ENCODE assay signal across 8 cellular contexts in genomic region chr22:21000215-21000986, GRCh38. TPM values are rescaled to one million over a fixed set of nuclear protein-coding genes. Genes with fewer than 3 reads are reported as not detected.
DNase-seq lines count a peak whose midpoint lies in the region; ATAC-seq and TF ChIP-seq lines count a peak whose summit lies in the region.

No MANE protein-coding gene starts in this region.

- H3K9me2 ChIP-seq in DOHH2 (replicated peaks; ENCODE audit: control insufficient read depth, low read length): no peaks in the 10 kb centered on the region
- no peaks in the 10 kb centered on the region for H3K9me2 ChIP-seq in OCI-LY1 (ENCODE audit: low read depth, low read length)

- TF ChIP-seq CTCF in DOHH2 (IDR thresholded peaks at IDR 0.05; ENCODE audit: low read depth, low read length, poor library complexity, severe bottlenecking) (no peak), OCI-LY1 (IDR thresholded peaks at IDR 0.05; ENCODE audit: low read length) (peak; percentile 16; the same call in 1 of the 2 replicates), osteoblast (IDR thresholded peaks at IDR 0.05; ENCODE audit: extremely low read depth, low read depth, low read length) (peak; percentile 12)

- H3K9me3 ChIP-seq in DOHH2 (ENCODE audit: control insufficient read depth, insufficient read depth, low read length) (no peaks in the 10 kb centered on the region), OCI-LY1 (ENCODE audit: low read length) (no peaks in the 10 kb centered on the region), duodenal mucosa (ENCODE audit: control insufficient read depth in 1 of 2, low read length in 2 of 2) (no peaks in the 10 kb centered on the region), osteoblast (ENCODE audit: low read depth, low read length) (no peaks in the 10 kb centered on the region)

- H3K27ac ChIP-seq in DOHH2 (ENCODE audit: low read depth, low read length) (peak overlapping the region; percentile 94), OCI-LY1 (ENCODE audit: low read depth, low read length, poor library complexity, severe bottlenecking) (peak overlapping the region; percentile 95), duodenal mucosa (ENCODE audit: low read depth, low read length) (no peak overlapping the region), osteoblast (ENCODE audit: low read depth, low read length) (peak overlapping the region; percentile 98)

- H3F3A ChIP-seq in DOHH2 (ENCODE audit: control insufficient read depth, insufficient read depth) (peaks cover 9% of the 10 kb centered on the region), OCI-LY1 (ENCODE audit: insufficient read depth, low read length) (no peaks in the 10 kb centered on the region)

- H3K4me3 ChIP-seq in DOHH2 (ENCODE audit: low read length) (peak overlapping the region; percentile 92), OCI-LY1 (ENCODE audit: low read depth, low read length, poor library complexity, severe bottlenecking) (peak overlapping the region; percentile 85), duodenal mucosa (ENCODE audit: low read depth in 1 of 2, low read length in 2 of 2) (peak overlapping the region; percentile 89 to 93), osteoblast (ENCODE audit: insufficient read depth, low read length) (peak overlapping the region; percentile 82)

- H3K79me2 ChIP-seq in DOHH2 (ENCODE audit: control insufficient read depth, low read length): peaks cover 35% of the 10 kb centered on the region
- H3K79me2 ChIP-seq in OCI-LY1 (ENCODE audit: insufficient read depth, low read length): peaks cover 7% of the 10 kb centered on the region; the same call in 1 of the 2 replicates
- H3K79me2 ChIP-seq in osteoblast (ENCODE audit: insufficient read depth, low read length): peaks cover 31% of the 10 kb centered on the region

- peak overlapping the region; percentile 91 for H3K4me2 ChIP-seq in DOHH2 (ENCODE audit: low read length)
- peak overlapping the region; percentile 98 for H3K4me2 ChIP-seq in OCI-LY1 (ENCODE audit: low read length)
- peak overlapping the region; percentile 98 for H3K4me2 ChIP-seq in osteoblast (ENCODE audit: insufficient read depth, low read length)

- DNase-seq in osteoblast (ENCODE audit: insufficient read length, low spot score, missing footprints) (peak; percentile 80), NOMO-1 treated with DMSO at 0.1 percent for 48 hours (lab: John Stamatoyannopoulos, UW; ENCODE audit: unreplicated experiment) (no peak), NCI-H2196 treated with DMSO at 0.1 percent for 48 hours (lab: John Stamatoyannopoulos, UW; ENCODE audit: unreplicated experiment) (no peak)
- DNase-seq in stimulated activated CD4-positive, alpha-beta T cell treated with anti-CD3 and anti-CD28 coated beads, Interleukin-1b, Interleukin-23, amount 100 ng/mL, for 48 hours: no peak

- H3K36me3 ChIP-seq in DOHH2 (ENCODE audit: control insufficient read depth, low read length) (peaks cover 56% of the 10 kb centered on the region), OCI-LY1 (ENCODE audit: insufficient read depth, low read length) (peaks cover 28% of the 10 kb centered on the region; the same call in 1 of the 2 replicates), duodenal mucosa (ENCODE audit: control insufficient read depth in 1 of 2, insufficient read depth in 2 of 2, low read length in 2 of 2) (peaks cover 5 to 42% of the 10 kb centered on the region in 2 donors), osteoblast (ENCODE audit: insufficient read depth, low read length) (peaks cover 36% of the 10 kb centered on the region)

- H2AFZ ChIP-seq in OCI-LY1 (ENCODE audit: low read length) (no peak overlapping the region), osteoblast (ENCODE audit: low read length) (no peak overlapping the region)

- H3K9ac ChIP-seq in OCI-LY1 (ENCODE audit: low read length) (peak overlapping the region; percentile 97), duodenal mucosa (ENCODE audit: low read depth in 1 of 2, low read length in 2 of 2) (peak overlapping the region; percentile 93 to 94)

- ATAC-seq in GM18498 (IDR thresholded peaks at IDR 0.05; ENCODE audit: unreplicated experiment): no peak

- H3K27me3 ChIP-seq in DOHH2 (ENCODE audit: control insufficient read depth, low read length) (no peaks in the 10 kb centered on the region), OCI-LY1 (ENCODE audit: insufficient read depth, low read length) (no peaks in the 10 kb centered on the region), duodenal mucosa (ENCODE audit: control insufficient read depth in 1 of 2, insufficient read depth in 2 of 2, low read length in 2 of 2) (no peaks in the 10 kb centered on the region), osteoblast (ENCODE audit: insufficient read depth, low read length) (no peaks in the 10 kb centered on the region)

- H4K20me1 ChIP-seq in DOHH2 (ENCODE audit: control insufficient read depth, insufficient read depth, low read depth, low read length): no peaks in the 10 kb centered on the region
- H4K20me1 ChIP-seq in OCI-LY1 (ENCODE audit: insufficient read depth, low read length): no peaks in the 10 kb centered on the region
- H4K20me1 ChIP-seq in osteoblast (ENCODE audit: insufficient read depth, low read length): peaks cover 11% of the 10 kb centered on the region

- peaks cover 28% of the 10 kb centered on the region for H3K4me1 ChIP-seq in DOHH2 (ENCODE audit: control insufficient read depth, low read length)
- peaks cover 36% of the 10 kb centered on the region for H3K4me1 ChIP-seq in OCI-LY1 (ENCODE audit: insufficient read depth, low read length, severe bottlenecking)
- H3K4me1 ChIP-seq in duodenal mucosa (ENCODE audit: control insufficient read depth in 1 of 2, insufficient read depth in 2 of 2, low read length in 2 of 2): peaks cover 25 to 36% of the 10 kb centered on the region in 2 donors
- H3K4me1 ChIP-seq in osteoblast (ENCODE audit: insufficient read depth, low read length): peaks cover 26% of the 10 kb centered on the region

RNA-seq across cellular contexts. Expression of gene THAP7, which starts 1.5 kb away (rescaled TPM):
- 23.9 and 24.2 TPM in 2 replicates for total RNA-seq in osteoblast

RNA-seq across cellular contexts. Expression of gene P2RX6, which starts 14.6 kb away (rescaled TPM):
- 3.2 and 5.1 TPM in 2 replicates for total RNA-seq in osteoblast

RNA-seq across cellular contexts. Expression of gene LZTR1, which starts 18.3 kb away (rescaled TPM):
- total RNA-seq in osteoblast: 56.8 and 58.0 TPM in 2 replicates

RNA-seq across cellular contexts. Expression of gene SLC7A4, which starts 32.0 kb away (rescaled TPM):
- under 0.01 and 0.36 TPM in 2 replicates for total RNA-seq in osteoblast

RNA-seq across cellular contexts. Expression of gene AIFM3, which starts 33.3 kb away (rescaled TPM):
- 0.59 and 0.72 TPM in 2 replicates for total RNA-seq in osteoblast
